1 cellular context compared by ENCODE assay signal in genomic region chr5:116361171-116361967, GRCh38.
TF ChIP-seq lines count a peak whose summit lies in the region.

No MANE protein-coding gene starts in this region.

TF ChIP-seq in H1, 55 proteins besides CTCF, POLR2A, EP300 and RAD21 (continued from another document):
- TF ChIP-seq ATF2 (IDR thresholded peaks at IDR 0.05; ENCODE audit: low read length): no peak
- TF ChIP-seq RBBP5 (IDR thresholded peaks at IDR 0.05; ENCODE audit: borderline replicate concordance, low read depth, low read length): peak; percentile 79; the same call in 1 of the 2 replicates
- no peak for TF ChIP-seq MAFK (IDR thresholded peaks at IDR 0.05; ENCODE audit: low read depth, low read length)
- no peak for TF ChIP-seq GTF2F1 (IDR thresholded peaks at IDR 0.05; ENCODE audit: borderline replicate concordance, low read depth, low read length)
- peak; percentile 85 for TF ChIP-seq ASH2L (IDR thresholded peaks at IDR 0.05; ENCODE audit: low read length)
- 0 out of 2 replicates have a peak, but pooled peaks have one; percentile 69 for TF ChIP-seq SP4 (IDR thresholded peaks at IDR 0.05; ENCODE audit: low read length)
- TF ChIP-seq TBP (IDR thresholded peaks at IDR 0.05; ENCODE audit: low read depth, low read length): peak; percentile 83
- TF ChIP-seq E2F6 (IDR thresholded peaks at IDR 0.05): peak; percentile 86
